In the genomic region with DNA sequence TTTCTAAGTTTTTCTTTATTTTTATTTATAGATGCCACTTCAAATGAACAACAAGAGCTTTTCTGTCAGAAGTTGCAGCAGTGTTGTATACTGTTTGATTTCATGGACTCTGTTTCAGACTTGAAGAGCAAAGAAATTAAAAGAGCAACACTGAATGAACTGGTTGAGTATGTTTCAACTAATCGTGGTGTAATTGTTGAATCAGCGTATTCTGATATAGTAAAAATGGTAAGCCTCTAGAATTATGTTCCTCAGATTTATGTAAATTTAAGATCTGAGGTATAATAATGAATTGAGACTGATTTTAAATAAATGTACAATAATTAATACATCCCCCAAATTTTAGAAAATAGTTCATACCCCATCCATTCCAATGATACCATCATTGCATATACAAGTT, we compare ENCODE assay signal across 22 cellular contexts. TPM values are rescaled to one million over a fixed set of nuclear protein-coding genes. Genes with fewer than 3 reads are reported as not detected.
DNase-seq lines count a peak whose midpoint lies in the region; ATAC-seq, FAIRE-seq and TF ChIP-seq lines count a peak whose summit lies in the region.
"Had no signal": no experiment of that assay in that cellular context is flagged by ENCODE, and none has a peak within 500 bp of the region (broad histone marks: within the 10 kb centered on the region; RNA-seq: fewer than 3 reads in every experiment).

No MANE protein-coding gene starts in this region.

- H3K14ac ChIP-seq in IMR-90 (replicated peaks; ENCODE audit: low read depth, low read length), result no peak overlapping the region

- H3K23ac ChIP-seq in IMR-90 (ENCODE audit: low read depth, low read length), result no peak overlapping the region

- H3K18ac ChIP-seq in IMR-90 (ENCODE audit: low read depth, low read length), result no peak overlapping the region

- no peak overlapping the region for H2BK20ac ChIP-seq in IMR-90 (ENCODE audit: low read depth, low read length)

- H3K79me2 ChIP-seq in HepG2 (ENCODE audit: insufficient read depth, low read length) (peaks cover 8% of the 10 kb centered on the region), K562 (ENCODE audit: control insufficient read depth, insufficient read depth, low read length) (peaks cover 48% of the 10 kb centered on the region)

- no peak overlapping the region for H2BK5ac ChIP-seq in IMR-90 (ENCODE audit: low read depth, low read length, poor library complexity, severe bottlenecking)

- no peak overlapping the region for H2BK120ac ChIP-seq in IMR-90 (ENCODE audit: low read depth, low read length)

- H4K5ac ChIP-seq in IMR-90 (ENCODE audit: low read depth, low read length), result no peak overlapping the region

- TF ChIP-seq CTCF in HepG2 (CRISPR knock-in tag; IDR thresholded peaks at IDR 0.05) (no peak), right lobe of liver (IDR thresholded peaks at IDR 0.05) (no peak), IMR-90 (conservative IDR thresholded peaks at IDR 0.05; ENCODE audit: low read depth, low read length) (no peak), K562 (IDR thresholded peaks at IDR 0.05 in 2 of 3, conservative IDR thresholded peaks at IDR 0.05 in 1 of 3; ENCODE audit: insufficient read depth in 2 of 3, low read depth in 1 of 3, low read length in 3 of 3) (no peak), gastroesophageal sphincter (IDR thresholded peaks at IDR 0.05) (no peak)

- DNase-seq in HepG2 (ENCODE audit: low spot score), result no peak
- DNase-seq in right lobe of liver, result no peak
- no peak for DNase-seq in IMR-90
- DNase-seq in K562 (ENCODE audit: extremely low read depth in 1 of 4, low spot score in 3 of 4), result no peak
- no peak for DNase-seq in NCI-H526 (lab: John Stamatoyannopoulos, UW)
- DNase-seq: 8988T; AML-193; Caco-2; Calu3; CD4-positive, alpha-beta T cell; CD8-positive, alpha-beta T cell; DMS79 treated with DMSO at 0.1 percent for 48 hours; GF-D8 had no signal

- FAIRE-seq in HepG2 (lab: Jason Lieb, UNC), result no peak
- FAIRE-seq in K562 (lab: Jason Lieb, UNC), result no peak
- FAIRE-seq: A204.1, D721Med, G401.6, GM12891, GM19239 had no signal

- CTCF ChIA-PET in HepG2 (lab: Yijun Ruan, JAX; ENCODE audit: low intra/inter-chr PET ratio, low total read pairs) (no interaction called here), IMR-90 (lab: Yijun Ruan, JAX) (no interaction called here), K562 (lab: Yijun Ruan, JAX; ENCODE audit: low intra/inter-chr PET ratio) (no interaction called here)

- H3K27me3 ChIP-seq in HepG2 (ENCODE audit: control insufficient read depth in 1 of 2, insufficient read depth in 2 of 2, low read length in 2 of 2) (no peaks in the 10 kb centered on the region), right lobe of liver (no peaks in the 10 kb centered on the region), IMR-90 (ENCODE audit: control insufficient read depth, insufficient read depth, low read length) (no peaks in the 10 kb centered on the region), K562 (ENCODE audit: control insufficient read depth in 2 of 2, insufficient read depth in 2 of 2, low read length in 2 of 2) (no peaks in the 10 kb centered on the region), gastroesophageal sphincter (no peaks in the 10 kb centered on the region)
- H3K27me3 ChIP-seq: BLaER1 treated with 17β-estradiol and CSF1 and Interleukin-3, amounts not matched to agents 10 nM and 100 nM had no signal

- dilution Hi-C loops in IMR-90 (cut with HindIII; ENCODE audit: low sequenced_read_pairs, unreplicated experiment), result no loop called here

- no peak for TF ChIP-seq RAD21 in HepG2 (CRISPR knock-in tag; IDR thresholded peaks at IDR 0.05)
- no peak for TF ChIP-seq RAD21 in IMR-90 (IDR thresholded peaks at IDR 0.05; ENCODE audit: low read length)
- no peak for TF ChIP-seq RAD21 in K562 (CRISPR knock-in tag; conservative IDR thresholded peaks at IDR 0.05 in 1 of 2, IDR thresholded peaks at IDR 0.05 in 1 of 2)

- TF ChIP-seq POLR2A in HepG2 (IDR thresholded peaks at IDR 0.05; ENCODE audit: insufficient read depth in 1 of 2, low read depth in 2 of 2, low read length in 2 of 2) (no peak), right lobe of liver (IDR thresholded peaks at IDR 0.05) (no peak), IMR-90 (IDR thresholded peaks at IDR 0.05; ENCODE audit: low read depth, low read length) (no peak), K562 (conservative IDR thresholded peaks at IDR 0.05) (no peak), gastroesophageal sphincter (IDR thresholded peaks at IDR 0.05) (no peak)

- no peak overlapping the region for H2AK9ac ChIP-seq in IMR-90 (replicated peaks; ENCODE audit: low read depth, low read length, poor library complexity)

- BruUV-seq in HepG2 (replicated peaks; lab: Mats Ljungman, UMichigan), result no TSS peak
- no TSS peak for BruUV-seq in IMR-90 (replicated peaks; lab: Mats Ljungman, UMichigan)
- BruUV-seq in K562 (replicated peaks; lab: Mats Ljungman, UMichigan), result no TSS peak

- TF ChIP-seq EP300 in HepG2 (IDR thresholded peaks at IDR 0.05; ENCODE audit: low read depth in 2 of 2, low read length in 2 of 2) (no peak), HepG2 (CRISPR knock-in tag; IDR thresholded peaks at IDR 0.05; ENCODE audit: borderline replicate concordance) (no peak), K562 (IDR thresholded peaks at IDR 0.05; ENCODE audit: low read length) (no peak), gastroesophageal sphincter (IDR thresholded peaks at IDR 0.05) (no peak)

- 100% methylated on average over 2 of the region's 2 CpGs for WGBS in HepG2 (ENCODE audit: low lambda C conversion rate)
- 83% methylated on average over 2 of the region's 2 CpGs for WGBS in right lobe of liver (ENCODE audit: insufficient coverage, low coverage, low lambda C conversion rate, missing lambda C conversion rate)
- no CpG with 5 or more reads among the region's 2 CpGs for WGBS in IMR-90 (ENCODE audit: extremely low coverage in 2 of 2, insufficient read length in 1 of 2), 2 experiments
- 96% methylated on average over 2 of the region's 2 CpGs for WGBS in K562 (ENCODE audit: insufficient coverage, low coverage, missing lambda C conversion rate)
- 90 to 94% methylated on average over 2 of the region's 2 CpGs for WGBS in gastroesophageal sphincter (ENCODE audit: low coverage in 1 of 2), 2 donors

- no peak overlapping the region for H3K27ac ChIP-seq in HepG2 (ENCODE audit: extremely low read length, insufficient read depth, low read length)
- no peak overlapping the region for H3K27ac ChIP-seq in right lobe of liver
- H3K27ac ChIP-seq in IMR-90 (ENCODE audit: insufficient read depth, low read length), result no peak overlapping the region
- no peak overlapping the region for H3K27ac ChIP-seq in K562 (ENCODE audit: extremely low read depth, low read depth, low read length)
- no peak overlapping the region for H3K27ac ChIP-seq in gastroesophageal sphincter
- H3K27ac ChIP-seq: BLaER1 treated with 17β-estradiol and CSF1 and Interleukin-3, amounts not matched to agents 10 nM and 100 nM; C4-2B had no signal

- H4K8ac ChIP-seq in IMR-90 (ENCODE audit: low read depth in 2 of 2, low read length in 2 of 2), result no peak overlapping the region

- H3K9me3 ChIP-seq in HepG2 (ENCODE audit: low read length) (no peaks in the 10 kb centered on the region), right lobe of liver (no peaks in the 10 kb centered on the region), IMR-90 (ENCODE audit: control insufficient read depth, insufficient read depth, low read length) (no peaks in the 10 kb centered on the region), K562 (replicated peaks; ENCODE audit: control insufficient read depth, insufficient read depth, low read depth, low read length) (no peaks in the 10 kb centered on the region), gastroesophageal sphincter (no peaks in the 10 kb centered on the region)
- H3K9me3 ChIP-seq: Caco-2 had no signal

- POLR2A ChIA-PET in HepG2 (lab: Yijun Ruan, JAX), result no interaction called here
- POLR2A ChIA-PET in IMR-90 (lab: Charles Lee; ENCODE audit: unreplicated experiment), result no interaction called here
- POLR2A ChIA-PET in K562 (lab: Yijun Ruan, JAX), result interaction anchor here (1.0 kb wide), 1 partner anchor 29 kb away, joined by 3 read pairs; no protein-coding TSS in a partner anchor

- H2BK15ac ChIP-seq in IMR-90 (ENCODE audit: low read depth, low read length), result no peak overlapping the region

- H3K4me2 ChIP-seq in HepG2 (ENCODE audit: low read depth, low read length) (no peak overlapping the region), IMR-90 (ENCODE audit: low read depth, low read length) (no peak overlapping the region), K562 (ENCODE audit: insufficient read depth, low read length) (no peak overlapping the region)
- H3K4me2 ChIP-seq: BLaER1 treated with 17β-estradiol and CSF1 and Interleukin-3, amounts not matched to agents 10 nM and 100 nM had no signal

- H3K56ac ChIP-seq in IMR-90 (ENCODE audit: extremely low read depth, insufficient read depth, low read length), result no peak overlapping the region

- peaks cover 9 to 18% of the 10 kb centered on the region in 2 experiments for H3K79me1 ChIP-seq in IMR-90 (ENCODE audit: low read depth in 1 of 2, low read length in 2 of 2)

- H4K20me1 ChIP-seq in HepG2 (ENCODE audit: insufficient read depth, low read length) (peaks cover 16% of the 10 kb centered on the region), IMR-90 (ENCODE audit: insufficient read depth, low read length) (peaks cover 8% of the 10 kb centered on the region; the same call in 1 of the 2 replicates), K562 (replicated peaks; ENCODE audit: control insufficient read depth, insufficient read depth, low read length) (no peaks in the 10 kb centered on the region)

- H3K9ac ChIP-seq in HepG2 (ENCODE audit: insufficient read depth, low read depth, low read length), result no peak overlapping the region
- H3K9ac ChIP-seq in IMR-90 (ENCODE audit: low read depth, low read length), result no peak overlapping the region
- no peak overlapping the region for H3K9ac ChIP-seq in K562 (ENCODE audit: insufficient read depth in 1 of 2, low read depth in 2 of 2, low read length in 2 of 2)
- H3K9ac ChIP-seq: BLaER1 treated with 17β-estradiol and CSF1 and Interleukin-3, amounts not matched to agents 10 nM and 100 nM had no signal

- ATAC-seq in HepG2 (no peak), right lobe of liver (no peak), IMR-90 (ENCODE audit: low read depth) (no peak), K562 (no peak), GM21447 (IDR thresholded peaks at IDR 0.05; ENCODE audit: unreplicated experiment) (no peak), gastroesophageal sphincter (no peak)
- ATAC-seq: CD8-positive, alpha-beta T cell had no signal

- H2AFZ ChIP-seq in HepG2 (ENCODE audit: low read length), result no peak overlapping the region
- no peak overlapping the region for H2AFZ ChIP-seq in IMR-90 (replicated peaks; ENCODE audit: low read length, poor library complexity)
- no peak overlapping the region for H2AFZ ChIP-seq in K562 (ENCODE audit: low read depth, low read length)

- in situ Hi-C loops in HepG2 (cut with HindIII; ENCODE audit: extremely low pct_ligation_motif_present, low pct_unique_long_range_greater_than_20kb), result no loop called here
- in situ Hi-C loops in IMR-90 (cut with MboI; ENCODE audit: low sequenced_read_pairs), result no loop called here
- in situ Hi-C loops in K562 (cut with MboI), result no loop called here

- no peak overlapping the region for H3K4ac ChIP-seq in IMR-90 (ENCODE audit: low read depth, low read length)

- no peak overlapping the region for H3K4me3 ChIP-seq in HepG2 (replicated peaks in 1 of 3; ENCODE audit: insufficient read depth in 1 of 3, low read depth in 2 of 3, low read length in 3 of 3)
- no peak overlapping the region for H3K4me3 ChIP-seq in right lobe of liver
- no peak overlapping the region for H3K4me3 ChIP-seq in IMR-90 (ENCODE audit: insufficient read depth, low read depth, low read length)
- H3K4me3 ChIP-seq in K562, result no peak overlapping the region
- no peak overlapping the region for H3K4me3 ChIP-seq in gastroesophageal sphincter
- H3K4me3 ChIP-seq: BLaER1 treated with 17β-estradiol and CSF1 and Interleukin-3, amounts not matched to agents 10 nM and 100 nM had no signal

- H2AK5ac ChIP-seq in IMR-90 (ENCODE audit: low read depth, low read length), result no peak overlapping the region

- no peak overlapping the region for H4K91ac ChIP-seq in IMR-90 (ENCODE audit: insufficient read depth, low read depth, low read length)

- no peaks in the 10 kb centered on the region for H3K9me1 ChIP-seq in IMR-90 (ENCODE audit: insufficient read depth, low read length)
- H3K9me1 ChIP-seq in K562 (ENCODE audit: control insufficient read depth, insufficient read depth, low read length), result no peaks in the 10 kb centered on the region

- no peaks in the 10 kb centered on the region for H3K4me1 ChIP-seq in HepG2 (ENCODE audit: insufficient read depth, low read length)
- peaks cover 0 to 9% (median 0%) of the 10 kb centered on the region in 4 donors for H3K4me1 ChIP-seq in right lobe of liver
- H3K4me1 ChIP-seq in IMR-90 (ENCODE audit: control insufficient read depth, insufficient read depth, low read length), result no peaks in the 10 kb centered on the region
- no peaks in the 10 kb centered on the region for H3K4me1 ChIP-seq in K562 (replicated peaks in 1 of 2; ENCODE audit: control insufficient read depth in 2 of 2, insufficient read depth in 2 of 2, low read length in 2 of 2)
- peaks cover 0 to 17% (median 0%) of the 10 kb centered on the region in 3 donors for H3K4me1 ChIP-seq in gastroesophageal sphincter
- H3K4me1 ChIP-seq: BLaER1 treated with 17β-estradiol and CSF1 and Interleukin-3, amounts not matched to agents 10 nM and 100 nM; Caco-2 had no signal

- intact Hi-C loops in HepG2 (cut with micrococcal nuclease; ENCODE audit: unreplicated experiment), result no loop called here
- intact Hi-C loops in right lobe of liver (cut with DNase I), result no loop called here
- intact Hi-C loops in IMR-90 (cut with micrococcal nuclease), result no loop called here
- intact Hi-C loops in K562 (cut with micrococcal nuclease), result no loop called here

- H3K36me3 ChIP-seq in HepG2 (replicated peaks in 1 of 2; ENCODE audit: control insufficient read depth in 1 of 2, insufficient read depth in 2 of 2, low read length in 2 of 2), result peaks cover 0 to 24% of the 10 kb centered on the region in 2 experiments; a peak in 3 of 5 replicates
- peaks cover 0 to 11% (median 4%) of the 10 kb centered on the region in 4 donors for H3K36me3 ChIP-seq in right lobe of liver
- H3K36me3 ChIP-seq in IMR-90 (ENCODE audit: control insufficient read depth, insufficient read depth, low read length), result peaks cover 1% of the 10 kb centered on the region; the same call in 1 of the 2 replicates
- peaks cover 48% of the 10 kb centered on the region; the same call in 2 of the 3 replicates for H3K36me3 ChIP-seq in K562 (ENCODE audit: control insufficient read depth, insufficient read depth, low read length)
- peaks cover 0 to 35% of the 10 kb centered on the region in 2 donors for H3K36me3 ChIP-seq in gastroesophageal sphincter

RNA-seq across cellular contexts. Expression of a gene that starts 43.9 kb away (rescaled TPM):
- total RNA-seq in HepG2 (2016; rRNA removed; fragmentation: Illumina TruSeq; extraction: Trizol) (22.0 and 26.5 TPM in 2 replicates), right lobe of liver (10 to 100 TPM; 28.5 to 57.2 (median 33.3) TPM), IMR-90 (2012; rRNA removed) (8.4 and 15.3 TPM in 2 replicates), K562 (2014; rRNA removed) (57.2 and 59.8 TPM in 2 replicates), K562 (2014; rRNA removed; fragmentation: Illumina TruSeq; extraction: Trizol) (64.3 and 73.5 TPM in 2 replicates), K562 (2015; rRNA removed; fragmentation: Illumina TruSeq; extraction: Trizol) (66.1 and 69.6 TPM in 2 replicates), K562 (2021) (70.9 and 71.1 TPM in 2 replicates), gastroesophageal sphincter (10 to 100 TPM; 43.2 to 88.9 (median 59.5) TPM)
- total RNA-seq in HepG2 (2016; cell fraction: cytosol; rRNA removed; fragmentation: Illumina TruSeq; extraction: Trizol; ENCODE audit: low read depth), result 6.9 and 7.3 TPM in 2 replicates
- 21.8 and 25.0 TPM in 2 replicates for total RNA-seq in HepG2 (2016; cell fraction: insoluble cytoplasmic fraction; rRNA removed; fragmentation: Illumina TruSeq; extraction: Trizol)
- 22.7 and 24.3 TPM in 2 replicates for total RNA-seq in HepG2 (2016; cell fraction: membrane; rRNA removed; fragmentation: Illumina TruSeq; extraction: Trizol)
- 15.8 and 16.6 TPM in 2 replicates for total RNA-seq in HepG2 (2016; cell fraction: nucleus; rRNA removed; fragmentation: Illumina TruSeq; extraction: Trizol)
- polyA plus RNA-seq in HepG2 (2011; rRNA removed) (27.5 and 31.4 TPM in 2 replicates), IMR-90 (2012; rRNA removed) (10.3 and 12.6 TPM in 2 replicates), K562 (2011; rRNA removed) (79.3 and 106 TPM in 2 replicates), K562 (2014; fragmentation: Illumina TruSeq; extraction: Trizol) (62.9 and 71.3 TPM in 2 replicates), K562 (2014; fragmentation: Nextera tagmentation; extraction: Ambion mirVana) (10 to 100 TPM; 26.9 to 31.2 TPM), K562 (2014; rRNA removed) (53.8 and 62.2 TPM in 2 replicates)
- polyA plus RNA-seq in HepG2 (2011; cell fraction: cytosol; rRNA removed), result 14.2 and 20.6 TPM in 2 replicates
- polyA plus RNA-seq in HepG2 (2011; cell fraction: nucleus; rRNA removed), result 13.4 and 15.4 TPM in 2 replicates
- 20.6 and 22.6 TPM in 2 replicates for polyA plus RNA-seq in HepG2 (2012)
- polyA plus RNA-seq in HepG2 (2016; cell fraction: cytosol; fragmentation: Illumina TruSeq; extraction: Trizol; ENCODE audit: low read depth), result 5.8 and 6.4 TPM in 2 replicates
- 27.2 and 28.9 TPM in 2 replicates for polyA plus RNA-seq in HepG2 (2016; cell fraction: insoluble cytoplasmic fraction; fragmentation: Illumina TruSeq; extraction: Trizol; ENCODE audit: low read depth)
- polyA plus RNA-seq in HepG2 (2016; cell fraction: membrane; fragmentation: Illumina TruSeq; extraction: Trizol; ENCODE audit: low read depth), result 18.6 and 19.6 TPM in 2 replicates
- 19.9 and 22.9 TPM in 2 replicates for polyA plus RNA-seq in HepG2 (2016; cell fraction: nucleus; fragmentation: Illumina TruSeq; extraction: Trizol; ENCODE audit: insufficient read depth, low read depth)
- 10.8 and 12.7 TPM in 2 replicates for polyA minus RNA-seq in HepG2 (2011; rRNA and poly(A)+ RNA removed; ENCODE audit: low replicate concordance)
- 16.4 and 21.3 TPM in 2 replicates for polyA minus RNA-seq in HepG2 (2011; cell fraction: cytosol; rRNA and poly(A)+ RNA removed)
- polyA minus RNA-seq in HepG2 (2011; cell fraction: nucleus; rRNA and poly(A)+ RNA removed), result 21.4 and 23.7 TPM in 2 replicates
- 4.8 and 4.9 TPM in 2 replicates for polyA plus RNA-seq in IMR-90 (2012; cell fraction: cytosol; rRNA removed)
- 3.6 and 11.5 TPM in 2 replicates for polyA plus RNA-seq in IMR-90 (2012; cell fraction: nucleus; rRNA removed; ENCODE audit: low replicate concordance)
- 22.5 and 38.1 TPM in 2 replicates for total RNA-seq in K562 (2011; cell fraction: chromatin; rRNA removed; ENCODE audit: low replicate concordance)
- total RNA-seq in K562 (2011; cell fraction: nucleolus; rRNA removed), result 17.6 and 18.8 TPM in 2 replicates
- 24.0 and 38.3 TPM in 2 replicates for total RNA-seq in K562 (2011; cell fraction: nucleoplasm; rRNA removed)
- 37.4 and 45.8 TPM in 2 replicates for polyA plus RNA-seq in K562 (2011; cell fraction: cytosol; rRNA removed)
- polyA plus RNA-seq in K562 (2011; cell fraction: nucleus; rRNA removed), result 26.6 and 37.4 TPM in 2 replicates
- 45.3 and 51.5 TPM in 2 replicates for polyA plus RNA-seq in K562 (2012)
- polyA minus RNA-seq in K562 (2011; rRNA and poly(A)+ RNA removed), result 59.4 and 61.4 TPM in 2 replicates
- polyA minus RNA-seq in K562 (2011; cell fraction: cytosol; rRNA and poly(A)+ RNA removed), result 33.0 and 37.2 TPM in 2 replicates
- 25.4 and 30.1 TPM in 2 replicates for polyA minus RNA-seq in K562 (2011; cell fraction: nucleus; rRNA and poly(A)+ RNA removed)
